1 cellular context compared by ENCODE assay signal in the genomic region with DNA sequence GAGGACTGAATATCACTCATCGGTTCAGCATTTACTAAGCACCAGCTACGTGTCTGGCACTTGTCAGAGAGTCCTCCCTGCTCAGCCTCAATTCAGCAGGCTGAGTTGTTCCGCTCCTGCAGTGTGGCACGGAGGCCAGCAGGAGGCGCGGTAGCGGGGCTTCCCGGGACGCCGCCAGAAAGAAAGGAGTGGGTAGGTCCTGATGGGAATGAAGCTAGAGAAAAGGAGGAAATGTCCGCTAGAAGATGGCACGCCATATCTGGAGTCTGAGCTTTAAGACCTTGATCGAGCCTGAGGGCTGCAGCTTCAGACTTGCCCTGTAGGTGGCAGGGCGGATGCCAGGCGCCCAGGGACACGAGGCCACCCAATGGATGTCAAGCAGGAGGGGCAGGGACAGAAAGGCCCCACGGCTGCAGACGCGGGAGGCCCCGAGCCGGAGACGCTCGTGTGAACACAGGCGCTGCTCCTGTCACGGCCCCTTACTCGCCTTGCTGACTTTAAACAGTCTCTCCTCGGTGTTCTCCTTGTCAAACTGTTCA.
A peak's percentile ranks its signal among the peaks of the same experiment; 100 is the strongest.
TF ChIP-seq lines count a peak whose summit lies in the region.

No MANE protein-coding gene starts in this region.

TF ChIP-seq in GM23338, 12 proteins besides CTCF, POLR2A, EP300 and RAD21:
- no peak for TF ChIP-seq POLR2AphosphoS5 (IDR thresholded peaks at IDR 0.05; ENCODE audit: low read depth)
- TF ChIP-seq EZH2 (IDR thresholded peaks at IDR 0.05; ENCODE audit: low read depth, unreplicated experiment), result no peak
- TF ChIP-seq, protein P1, sequence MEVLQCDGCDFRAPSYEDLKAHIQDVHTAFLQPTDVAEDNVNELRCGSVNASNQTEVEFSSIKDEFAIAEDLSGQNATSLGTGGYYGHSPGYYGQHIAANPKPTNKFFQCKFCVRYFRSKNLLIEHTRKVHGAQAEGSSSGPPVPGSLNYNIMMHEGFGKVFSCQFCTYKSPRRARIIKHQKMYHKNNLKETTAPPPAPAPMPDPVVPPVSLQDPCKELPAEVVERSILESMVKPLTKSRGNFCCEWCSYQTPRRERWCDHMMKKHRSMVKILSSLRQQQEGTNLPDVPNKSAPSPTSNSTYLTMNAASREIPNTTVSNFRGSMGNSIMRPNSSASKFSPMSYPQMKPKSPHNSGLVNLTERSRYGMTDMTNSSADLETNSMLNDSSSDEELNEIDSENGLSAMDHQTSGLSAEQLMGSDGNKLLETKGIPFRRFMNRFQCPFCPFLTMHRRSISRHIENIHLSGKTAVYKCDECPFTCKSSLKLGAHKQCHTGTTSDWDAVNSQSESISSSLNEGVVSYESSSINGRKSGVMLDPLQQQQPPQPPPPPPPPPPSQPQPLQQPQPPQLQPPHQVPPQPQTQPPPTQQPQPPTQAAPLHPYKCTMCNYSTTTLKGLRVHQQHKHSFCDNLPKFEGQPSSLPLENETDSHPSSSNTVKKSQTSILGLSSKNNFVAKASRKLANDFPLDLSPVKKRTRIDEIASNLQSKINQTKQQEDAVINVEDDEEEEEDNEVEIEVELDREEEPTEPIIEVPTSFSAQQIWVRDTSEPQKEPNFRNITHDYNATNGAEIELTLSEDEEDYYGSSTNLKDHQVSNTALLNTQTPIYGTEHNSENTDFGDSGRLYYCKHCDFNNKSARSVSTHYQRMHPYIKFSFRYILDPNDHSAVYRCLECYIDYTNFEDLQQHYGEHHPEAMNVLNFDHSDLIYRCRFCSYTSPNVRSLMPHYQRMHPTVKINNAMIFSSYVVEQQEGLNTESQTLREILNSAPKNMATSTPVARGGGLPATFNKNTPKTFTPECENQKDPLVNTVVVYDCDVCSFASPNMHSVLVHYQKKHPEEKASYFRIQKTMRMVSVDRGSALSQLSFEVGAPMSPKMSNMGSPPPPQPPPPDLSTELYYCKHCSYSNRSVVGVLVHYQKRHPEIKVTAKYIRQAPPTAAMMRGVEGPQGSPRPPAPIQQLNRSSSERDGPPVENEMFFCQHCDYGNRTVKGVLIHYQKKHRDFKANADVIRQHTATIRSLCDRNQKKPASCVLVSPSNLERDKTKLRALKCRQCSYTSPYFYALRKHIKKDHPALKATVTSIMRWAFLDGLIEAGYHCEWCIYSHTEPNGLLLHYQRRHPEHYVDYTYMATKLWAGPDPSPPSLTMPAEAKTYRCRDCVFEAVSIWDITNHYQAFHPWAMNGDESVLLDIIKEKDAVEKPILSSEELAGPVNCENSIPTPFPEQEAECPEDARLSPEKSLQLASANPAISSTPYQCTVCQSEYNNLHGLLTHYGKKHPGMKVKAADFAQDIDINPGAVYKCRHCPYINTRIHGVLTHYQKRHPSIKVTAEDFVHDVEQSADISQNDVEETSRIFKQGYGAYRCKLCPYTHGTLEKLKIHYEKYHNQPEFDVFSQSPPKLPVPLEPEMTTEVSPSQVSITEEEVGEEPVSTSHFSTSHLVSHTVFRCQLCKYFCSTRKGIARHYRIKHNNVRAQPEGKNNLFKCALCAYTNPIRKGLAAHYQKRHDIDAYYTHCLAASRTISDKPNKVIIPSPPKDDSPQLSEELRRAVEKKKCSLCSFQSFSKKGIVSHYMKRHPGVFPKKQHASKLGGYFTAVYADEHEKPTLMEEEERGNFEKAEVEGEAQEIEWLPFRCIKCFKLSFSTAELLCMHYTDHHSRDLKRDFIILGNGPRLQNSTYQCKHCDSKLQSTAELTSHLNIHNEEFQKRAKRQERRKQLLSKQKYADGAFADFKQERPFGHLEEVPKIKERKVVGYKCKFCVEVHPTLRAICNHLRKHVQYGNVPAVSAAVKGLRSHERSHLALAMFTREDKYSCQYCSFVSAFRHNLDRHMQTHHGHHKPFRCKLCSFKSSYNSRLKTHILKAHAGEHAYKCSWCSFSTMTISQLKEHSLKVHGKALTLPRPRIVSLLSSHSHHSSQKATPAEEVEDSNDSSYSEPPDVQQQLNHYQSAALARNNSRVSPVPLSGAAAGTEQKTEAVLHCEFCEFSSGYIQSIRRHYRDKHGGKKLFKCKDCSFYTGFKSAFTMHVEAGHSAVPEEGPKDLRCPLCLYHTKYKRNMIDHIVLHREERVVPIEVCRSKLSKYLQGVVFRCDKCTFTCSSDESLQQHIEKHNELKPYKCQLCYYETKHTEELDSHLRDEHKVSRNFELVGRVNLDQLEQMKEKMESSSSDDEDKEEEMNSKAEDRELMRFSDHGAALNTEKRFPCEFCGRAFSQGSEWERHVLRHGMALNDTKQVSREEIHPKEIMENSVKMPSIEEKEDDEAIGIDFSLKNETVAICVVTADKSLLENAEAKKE (CRISPR knock-in tag; IDR thresholded peaks at IDR 0.05), result 0 out of 2 replicates have a peak, but pooled peaks have one; percentile 59
- 0 out of 2 replicates have a peak, but pooled peaks have one; percentile 11 for TF ChIP-seq CREB1 (CRISPR knock-in tag; IDR thresholded peaks at IDR 0.05; ENCODE audit: low read depth)
